Comparison of ENCODE assay signal across 30 cellular contexts in genomic region chr11:82085493-82085892, GRCh38.
"Had no signal": no experiment of that assay in that cellular context is flagged by ENCODE, and none has a peak within 500 bp of the region (broad histone marks: within the 10 kb centered on the region; RNA-seq: fewer than 3 reads in every experiment).

No MANE protein-coding gene starts in this region.

- H3K36me3 ChIP-seq: ascending aorta, breast epithelium, cardiac muscle cell, colonic mucosa, esophagus squamous epithelium, gastroesophageal sphincter had no signal

- H3K9me3 ChIP-seq: ascending aorta, breast epithelium, colonic mucosa, esophagus squamous epithelium, gastroesophageal sphincter had no signal

- H3K4me3 ChIP-seq: ascending aorta, breast epithelium, cardiac muscle cell, colonic mucosa, esophagus squamous epithelium, gastroesophageal sphincter had no signal

- H3K4me3 Mint-ChIP-seq: activated B cell treated with CpG ODN at 0.5 μM for 24 hours; activated CD4-positive, alpha-beta memory T cell treated with anti-CD3 and anti-CD28 coated beads, Interleukin-2, amount 10 ng/mL, durations not matched to agents 7 days and 5 days; activated CD4-positive, alpha-beta T cell treated with anti-CD3 and anti-CD28 coated beads, Interleukin-2, amount 10 ng/mL, durations not matched to agents 24 days and 14 days; activated naive CD4-positive, alpha-beta T cell treated with anti-CD3 and anti-CD28 coated beads, Interleukin-2, amount 10 ng/mL, durations not matched to agents 7 days and 5 days; activated naive CD8-positive, alpha-beta T cell treated with anti-CD3 and anti-CD28 coated beads, Interleukin-2, amount 10 ng/mL, durations not matched to agents 7 days and 5 days; activated T-cell treated with anti-CD3 and anti-CD28 coated beads, Interleukin-2, amount 50 U/mL, for 24 hours; activated T-cell treated with anti-CD3 and anti-CD28 coated beads, Interleukin-2, amount 50 U/mL, for 72 hours; brain had no signal

- H3K4me1 Mint-ChIP-seq: activated B cell treated with CpG ODN at 0.5 μM for 24 hours; activated CD4-positive, alpha-beta memory T cell treated with anti-CD3 and anti-CD28 coated beads, Interleukin-2, amount 10 ng/mL, durations not matched to agents 7 days and 5 days; activated CD4-positive, alpha-beta T cell treated with anti-CD3 and anti-CD28 coated beads, Interleukin-2, amount 10 ng/mL, durations not matched to agents 24 days and 14 days; activated naive CD4-positive, alpha-beta T cell treated with anti-CD3 and anti-CD28 coated beads, Interleukin-2, amount 10 ng/mL, durations not matched to agents 7 days and 5 days; activated naive CD8-positive, alpha-beta T cell treated with anti-CD3 and anti-CD28 coated beads, Interleukin-2, amount 10 ng/mL, durations not matched to agents 7 days and 5 days had no signal

- H3K9me3 Mint-ChIP-seq: activated B cell treated with CpG ODN at 0.5 μM for 24 hours; activated CD4-positive, alpha-beta memory T cell treated with anti-CD3 and anti-CD28 coated beads, Interleukin-2, amount 10 ng/mL, durations not matched to agents 7 days and 5 days; activated CD4-positive, alpha-beta T cell treated with anti-CD3 and anti-CD28 coated beads, Interleukin-2, amount 10 ng/mL, durations not matched to agents 24 days and 14 days; activated naive CD4-positive, alpha-beta T cell treated with anti-CD3 and anti-CD28 coated beads, Interleukin-2, amount 10 ng/mL, durations not matched to agents 7 days and 5 days; activated naive CD4-positive, alpha-beta T cell treated with anti-CD3 and anti-CD28 coated beads, Interleukin-2, amount 50 U/mL, for 72 hours; activated naive CD8-positive, alpha-beta T cell treated with anti-CD3 and anti-CD28 coated beads, Interleukin-2, amount 10 ng/mL, durations not matched to agents 7 days and 5 days; activated T-cell treated with anti-CD3 and anti-CD28 coated beads, Interleukin-2, amount 50 U/mL, for 24 hours; activated T-cell treated with anti-CD3 and anti-CD28 coated beads, Interleukin-2, amount 50 U/mL, for 72 hours; brain had no signal

- H3K27ac Mint-ChIP-seq: activated B cell treated with CpG ODN at 0.5 μM for 24 hours; activated CD4-positive, alpha-beta memory T cell treated with anti-CD3 and anti-CD28 coated beads, Interleukin-2, amount 10 ng/mL, durations not matched to agents 7 days and 5 days; activated CD4-positive, alpha-beta T cell treated with anti-CD3 and anti-CD28 coated beads, Interleukin-2, amount 10 ng/mL, durations not matched to agents 24 days and 14 days; activated naive CD4-positive, alpha-beta T cell treated with anti-CD3 and anti-CD28 coated beads, Interleukin-2, amount 10 ng/mL, durations not matched to agents 7 days and 5 days; activated naive CD4-positive, alpha-beta T cell treated with anti-CD3 and anti-CD28 coated beads, Interleukin-2, amount 50 U/mL, for 72 hours; activated naive CD8-positive, alpha-beta T cell treated with anti-CD3 and anti-CD28 coated beads, Interleukin-2, amount 10 ng/mL, durations not matched to agents 7 days and 5 days; activated T-cell treated with anti-CD3 and anti-CD28 coated beads, Interleukin-2, amount 50 U/mL, for 24 hours; activated T-cell treated with anti-CD3 and anti-CD28 coated beads, Interleukin-2, amount 50 U/mL, for 72 hours had no signal

- H3K27me3 ChIP-seq: ascending aorta, breast epithelium, cardiac muscle cell, colonic mucosa, esophagus squamous epithelium, gastroesophageal sphincter had no signal

- H3K27ac ChIP-seq: ascending aorta, breast epithelium, cardiac muscle cell, colonic mucosa, epithelial cell of prostate, esophagus squamous epithelium, gastroesophageal sphincter, VCaP had no signal

- H3K36me3 Mint-ChIP-seq: activated naive CD4-positive, alpha-beta T cell treated with anti-CD3 and anti-CD28 coated beads, Interleukin-2, amount 10 ng/mL, durations not matched to agents 7 days and 5 days; activated naive CD4-positive, alpha-beta T cell treated with anti-CD3 and anti-CD28 coated beads, Interleukin-2, amount 50 U/mL, for 72 hours; activated naive CD8-positive, alpha-beta T cell treated with anti-CD3 and anti-CD28 coated beads, Interleukin-2, amount 10 ng/mL, durations not matched to agents 7 days and 5 days; brain had no signal

- ATAC-seq: activated CD4-positive, CD25-positive, alpha-beta regulatory T cell treated with anti-CD3 and anti-CD28 coated beads, Interleukin-2, amount 50 U/mL, for 24 hours; activated naive CD4-positive, alpha-beta T cell treated with anti-CD3 and anti-CD28 coated beads, Interleukin-2, amount 50 U/mL, for 72 hours; activated T-cell treated with anti-CD3 and anti-CD28 coated beads, Interleukin-2, amount 50 U/mL, for 72 hours; gastroesophageal sphincter had no signal

- DNase-seq: activated B cell treated with CpG ODN at 0.5 μM for 24 hours; activated CD4-positive, alpha-beta memory T cell treated with anti-CD3 and anti-CD28 coated beads, Interleukin-2, amount 10 ng/mL, durations not matched to agents 7 days and 5 days; activated CD4-positive, alpha-beta T cell treated with anti-CD3 and anti-CD28 coated beads, Interleukin-2, amount 10 ng/mL, durations not matched to agents 24 days and 14 days; activated CD4-positive, alpha-beta T cell treated with anti-CD3 and anti-CD28 coated beads, Interleukin-2, amount 50 U/mL, for 4 hours; activated CD8-positive, alpha-beta memory T cell treated with anti-CD3 and anti-CD28 coated beads, Interleukin-2, amount 50 U/mL, for 48 hours; activated gamma-delta T cell; activated naive CD4-positive, alpha-beta T cell; activated naive CD4-positive, alpha-beta T cell treated with anti-CD3 and anti-CD28 coated beads, Interleukin-2, amount 10 ng/mL, durations not matched to agents 7 days and 5 days; activated naive CD8-positive, alpha-beta T cell treated with anti-CD3 and anti-CD28 coated beads, Interleukin-2, amount 10 ng/mL, durations not matched to agents 7 days and 5 days; activated T-cell treated with anti-CD3 and anti-CD28 coated beads for 4 hours; activated T-cell treated with anti-CD3 and anti-CD28 coated beads, Interleukin-2, amount 50 U/mL, for 24 hours; activated T-cell treated with anti-CD3 and anti-CD28 coated beads, Interleukin-2, amount 50 U/mL, for 72 hours; central memory CD4-positive, alpha-beta T cell; cerebellar nuclear complex; colonic mucosa; effector memory CD4-positive, alpha-beta T cell; esophagus squamous epithelium; foreskin melanocyte; head of caudate nucleus; hippocampal formation; T-helper 2 cell had no signal

- H3K4me1 ChIP-seq: ascending aorta, breast epithelium, colonic mucosa, esophagus squamous epithelium, gastroesophageal sphincter had no signal

- H3K27me3 Mint-ChIP-seq: activated B cell treated with CpG ODN at 0.5 μM for 24 hours; activated CD4-positive, alpha-beta memory T cell treated with anti-CD3 and anti-CD28 coated beads, Interleukin-2, amount 10 ng/mL, durations not matched to agents 7 days and 5 days; activated CD4-positive, alpha-beta T cell treated with anti-CD3 and anti-CD28 coated beads, Interleukin-2, amount 10 ng/mL, durations not matched to agents 24 days and 14 days; activated naive CD4-positive, alpha-beta T cell treated with anti-CD3 and anti-CD28 coated beads, Interleukin-2, amount 10 ng/mL, durations not matched to agents 7 days and 5 days; brain had no signal
